10 cellular contexts compared by ENCODE assay signal in the genomic region with DNA sequence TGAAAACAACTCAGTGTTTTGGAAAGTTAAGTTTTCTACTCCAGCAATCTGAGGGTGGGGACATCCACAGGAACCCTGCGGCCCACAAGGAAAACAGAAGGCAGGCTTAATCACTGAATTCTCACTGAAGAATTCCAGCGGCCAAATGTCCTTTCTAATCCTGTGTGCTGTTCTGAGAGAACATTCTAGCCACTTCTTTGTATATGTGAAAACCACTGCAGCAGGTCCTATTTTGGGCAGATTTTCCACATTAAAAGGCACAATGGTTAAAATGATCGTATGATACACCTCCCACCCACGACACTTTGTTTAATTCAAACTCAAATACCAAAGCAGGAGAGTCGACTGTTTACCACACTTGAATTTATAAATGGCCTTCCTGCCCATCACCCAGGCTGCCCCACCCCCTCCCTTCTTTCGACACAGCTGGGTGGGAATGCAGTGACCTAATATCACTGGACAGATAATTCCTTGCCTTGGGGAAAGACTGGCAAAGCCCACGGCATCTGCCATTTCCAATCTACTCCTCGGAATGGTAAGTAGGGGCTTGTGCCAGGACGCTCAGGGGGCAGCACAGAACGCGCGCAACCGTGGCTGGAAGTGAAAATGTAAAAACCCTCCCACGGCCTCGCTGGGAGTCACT.
DNase-seq lines count a peak whose midpoint lies in the region; ATAC-seq, FAIRE-seq and TF ChIP-seq lines count a peak whose summit lies in the region.
"Had no signal": no experiment of that assay in that cellular context is flagged by ENCODE, and none has a peak within 500 bp of the region (broad histone marks: within the 10 kb centered on the region; RNA-seq: fewer than 3 reads in every experiment).

No MANE protein-coding gene starts in this region.

- intact Hi-C loops in endothelial cell of umbilical vein (cut with micrococcal nuclease): no loop called here

- dilution Hi-C loops in endothelial cell of umbilical vein (cut with MboI; ENCODE audit: extremely low pct_ligation_motif_present, low sequenced_read_pairs): no loop called here

- H3K27ac ChIP-seq in HUES64 (ENCODE audit: low read depth, low read length) (peak overlapping the region; percentile 25; the same call in 1 of the 2 replicates), endothelial cell of umbilical vein (ENCODE audit: insufficient read depth, low read depth, low read length) (no peak overlapping the region), substantia nigra (ENCODE audit: low read depth, low read length, poor library complexity, severe bottlenecking) (peak overlapping the region; percentile 42), foreskin keratinocyte (no peak overlapping the region)

- CTCF ChIA-PET in endothelial cell of umbilical vein (lab: Charles Lee): interaction anchor here (0.7 kb wide), 1 partner anchor 45 kb away, joined by 4 read pairs; no protein-coding TSS in a partner anchor

- peak; percentile 12 for FAIRE-seq in endothelial cell of umbilical vein (lab: Jason Lieb, UNC)

- H3K4me2 ChIP-seq in endothelial cell of umbilical vein (ENCODE audit: insufficient read depth, low read length): no peak overlapping the region

- H3K36me3 ChIP-seq in HUES64 (ENCODE audit: insufficient read depth, low read length): peaks cover 44% of the 10 kb centered on the region
- H3K36me3 ChIP-seq in endothelial cell of umbilical vein (ENCODE audit: control insufficient read depth in 2 of 2, extremely low read depth in 1 of 2, insufficient read depth in 2 of 2, low read length in 2 of 2): peaks cover 0 to 17% of the 10 kb centered on the region in 2 experiments

- peak; percentile 28 for DNase-seq in endothelial cell of umbilical vein (ENCODE audit: low read depth, low spot score)
- peak; percentile 38 to 40 for DNase-seq in lung microvascular endothelial cell (ENCODE audit: low read depth in 2 of 2)
- peak in 8 of 49 donors; percentile 9 to 40 (median 30) for DNase-seq in substantia nigra (lab: John Stamatoyannopoulos, UW)
- DNase-seq in foreskin keratinocyte: no peak
- DNase-seq in cerebellar cortex (ENCODE audit: low spot score): no peak
- DNase-seq in germinal center (ENCODE audit: low spot score): no peak
- DNase-seq: activated CD8-positive, alpha-beta T cell treated with anti-CD3 and anti-CD28 coated beads, Interleukin-2, amount 10 ng/mL, durations not matched to agents 7 days and 5 days; MM.1S had no signal

- H3K27me3 ChIP-seq in HUES64 (ENCODE audit: insufficient read depth, low read length): no peaks in the 10 kb centered on the region
- no peaks in the 10 kb centered on the region for H3K27me3 ChIP-seq in endothelial cell of umbilical vein (ENCODE audit: control insufficient read depth in 2 of 2, insufficient read depth in 2 of 2, low read length in 2 of 2)
- H3K27me3 ChIP-seq in foreskin keratinocyte: no peaks in the 10 kb centered on the region

- H3K9me3 ChIP-seq in HUES64 (ENCODE audit: insufficient read depth, low read depth, low read length) (no peaks in the 10 kb centered on the region), endothelial cell of umbilical vein (replicated peaks; ENCODE audit: control insufficient read depth, insufficient read depth, low read length) (no peaks in the 10 kb centered on the region)

- no peak overlapping the region for H2AFZ ChIP-seq in endothelial cell of umbilical vein (ENCODE audit: low read depth, low read length)

- ATAC-seq in foreskin keratinocyte (no peak), HG02938 (IDR thresholded peaks at IDR 0.05; ENCODE audit: unreplicated experiment) (no peak)
- ATAC-seq: activated CD8-positive, alpha-beta T cell treated with anti-CD3 and anti-CD28 coated beads, Interleukin-2, amount 10 ng/mL, durations not matched to agents 7 days and 5 days had no signal

- no peaks in the 10 kb centered on the region for H4K20me1 ChIP-seq in endothelial cell of umbilical vein (replicated peaks; ENCODE audit: control insufficient read depth, extremely low read depth, insufficient read depth, low read length)

- H3K4me1 ChIP-seq in HUES64 (ENCODE audit: insufficient read depth, low read length) (peaks cover 26% of the 10 kb centered on the region), endothelial cell of umbilical vein (ENCODE audit: control insufficient read depth, extremely low read depth, insufficient read depth, low read length) (peaks cover 5% of the 10 kb centered on the region), foreskin keratinocyte (peaks cover 10% of the 10 kb centered on the region)

- POLR2A ChIA-PET in endothelial cell of umbilical vein (lab: Charles Lee): no interaction called here

- no TSS peak for BruUV-seq in endothelial cell of umbilical vein (replicated peaks; lab: Mats Ljungman, UMichigan)

- H3K79me2 ChIP-seq in endothelial cell of umbilical vein (ENCODE audit: control insufficient read depth, insufficient read depth, low read length): peaks cover 98% of the 10 kb centered on the region

- no peaks in the 10 kb centered on the region for H3K9me1 ChIP-seq in endothelial cell of umbilical vein (replicated peaks; ENCODE audit: control insufficient read depth, extremely low read depth, insufficient read depth, low read length)

- no peak for TF ChIP-seq POLR2A in endothelial cell of umbilical vein (IDR thresholded peaks at IDR 0.05; ENCODE audit: low read depth, low read length)

- H3K9ac ChIP-seq in HUES64 (ENCODE audit: low read depth, low read length) (no peak overlapping the region), endothelial cell of umbilical vein (replicated peaks; ENCODE audit: extremely low read depth, insufficient read depth, low read length) (no peak overlapping the region)

- no peak overlapping the region for H3K4me3 ChIP-seq in HUES64 (ENCODE audit: low read length)
- H3K4me3 ChIP-seq in endothelial cell of umbilical vein (replicated peaks in 1 of 3; ENCODE audit: insufficient read depth in 1 of 3, low read depth in 1 of 3, low read length in 3 of 3): no peak overlapping the region

- 89% methylated on average over 15 of the region's 15 CpGs for WGBS in HUES64

- TF ChIP-seq CTCF in endothelial cell of umbilical vein (IDR thresholded peaks at IDR 0.05; ENCODE audit: extremely low read depth in 1 of 2, insufficient read depth in 1 of 2, low read depth in 1 of 2, low read length in 2 of 2) (no peak), foreskin keratinocyte (conservative IDR thresholded peaks at IDR 0.05) (no peak)

TF ChIP-seq in endothelial cell of umbilical vein, 7 proteins besides CTCF, POLR2A, EP300 and RAD21:
- TF ChIP-seq, protein P1, sequence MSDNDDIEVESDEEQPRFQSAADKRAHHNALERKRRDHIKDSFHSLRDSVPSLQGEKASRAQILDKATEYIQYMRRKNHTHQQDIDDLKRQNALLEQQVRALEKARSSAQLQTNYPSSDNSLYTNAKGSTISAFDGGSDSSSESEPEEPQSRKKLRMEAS (IDR thresholded peaks at IDR 0.05; ENCODE audit: insufficient read depth, insufficient read length): no peak
- TF ChIP-seq GATA2 (IDR thresholded peaks at IDR 0.05; ENCODE audit: insufficient read depth, insufficient read length, low read depth, low read length) (no peak), EZH2 (IDR thresholded peaks at IDR 0.05; ENCODE audit: borderline replicate concordance, low read depth, low read length, severe bottlenecking) (no peak), MYC (IDR thresholded peaks at IDR 0.05; ENCODE audit: low read depth, low read length) (no peak), FOS (IDR thresholded peaks at IDR 0.05; ENCODE audit: borderline replicate concordance, insufficient read depth, low read length) (no peak), JUN (IDR thresholded peaks at IDR 0.05; ENCODE audit: borderline replicate concordance, insufficient read depth, insufficient read length, low read depth) (no peak), POLR2AphosphoS5 (IDR thresholded peaks at IDR 0.05; ENCODE audit: insufficient read depth, low read depth, low read length) (no peak)

Comparison
In these comparisons a context has a peak if more than half of its experiments do, and no peak if none do; other contexts are left out.
1. H3K27ac ChIP-seq: peak in HUES64 (single experiment) and substantia nigra (single experiment); none in endothelial cell of umbilical vein (single experiment) and foreskin keratinocyte (single experiment).
2. DNase-seq: peak in endothelial cell of umbilical vein (single experiment) and lung microvascular endothelial cell (2 of 2); none in foreskin keratinocyte (0 of 2), cerebellar cortex (single experiment) and germinal center (single experiment).